13 cellular contexts compared by ENCODE assay signal in the genomic region with DNA sequence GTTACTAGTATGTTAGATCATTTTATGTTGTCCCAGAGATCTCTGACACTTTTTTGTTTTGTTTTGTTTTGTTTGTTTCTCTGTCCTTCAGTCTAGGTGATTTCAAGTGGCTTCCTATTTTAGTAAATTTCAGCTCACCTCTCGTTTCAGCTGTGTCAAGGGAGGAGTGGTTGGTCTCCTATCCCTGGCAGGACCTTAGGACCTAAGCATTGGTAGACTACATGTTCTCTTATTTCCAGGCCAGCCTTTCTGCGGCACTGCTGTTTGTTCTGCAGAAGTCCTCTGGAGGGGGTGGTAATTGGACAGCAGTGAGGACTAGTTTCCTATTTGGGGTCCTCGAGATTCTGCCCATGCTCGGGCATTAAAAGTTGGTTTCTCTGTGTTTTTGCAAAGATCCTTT. TPM values are rescaled to one million over a fixed set of nuclear protein-coding genes. Genes with fewer than 3 reads are reported as not detected.
A peak's percentile ranks its signal among the peaks of the same experiment; 100 is the strongest.
DNase-seq lines count a peak whose midpoint lies in the region; ATAC-seq, FAIRE-seq and TF ChIP-seq lines count a peak whose summit lies in the region.
"Had no signal": no experiment of that assay in that cellular context is flagged by ENCODE, and none has a peak within 500 bp of the region (broad histone marks: within the 10 kb centered on the region; RNA-seq: fewer than 3 reads in every experiment).

No MANE protein-coding gene starts in this region.

- H3K4me3 ChIP-seq in HepG2 (replicated peaks in 1 of 3; ENCODE audit: insufficient read depth in 1 of 3, low read depth in 2 of 3, low read length in 3 of 3) (no peak overlapping the region), right lobe of liver (no peak overlapping the region)
- H3K4me3 ChIP-seq: coronary artery had no signal

- intact Hi-C loops in HepG2 (cut with micrococcal nuclease; ENCODE audit: unreplicated experiment) = no loop called here
- intact Hi-C loops in right lobe of liver (cut with DNase I) = no loop called here
- intact Hi-C loops in left ventricle myocardium superior (cut with micrococcal nuclease) = no loop called here

- no peak overlapping the region for H3K4me2 ChIP-seq in HepG2 (ENCODE audit: low read depth, low read length)

- no peaks in the 10 kb centered on the region for H3K9me3 ChIP-seq in HepG2 (ENCODE audit: low read length)
- no peaks in the 10 kb centered on the region for H3K9me3 ChIP-seq in right lobe of liver

- no peak overlapping the region for H3K27ac ChIP-seq in HepG2 (ENCODE audit: extremely low read length, insufficient read depth, low read length)
- no peak overlapping the region for H3K27ac ChIP-seq in right lobe of liver
- H3K27ac ChIP-seq: coronary artery had no signal

- TF ChIP-seq RAD21 in HepG2 (CRISPR knock-in tag; IDR thresholded peaks at IDR 0.05) = no peak

- no peaks in the 10 kb centered on the region for H3K9me3 Mint-ChIP-seq in WTC11

- no peak for TF ChIP-seq POLR2A in HepG2 (IDR thresholded peaks at IDR 0.05; ENCODE audit: insufficient read depth in 1 of 2, low read depth in 2 of 2, low read length in 2 of 2)
- no peak for TF ChIP-seq POLR2A in right lobe of liver (IDR thresholded peaks at IDR 0.05)

- no peak overlapping the region for H3K9ac ChIP-seq in HepG2 (ENCODE audit: insufficient read depth, low read depth, low read length)

- no peak overlapping the region for H2AFZ ChIP-seq in HepG2 (ENCODE audit: low read length)

- H3K4me1 Mint-ChIP-seq in WTC11 = peaks cover 23% of the 10 kb centered on the region

- POLR2A ChIA-PET in HepG2 (lab: Yijun Ruan, JAX) (no interaction called here), WTC11 (lab: Charles Lee) (interaction anchor here (1.3 kb wide), 1 partner anchor 124 kb away, joined by 3 read pairs; no protein-coding TSS in a partner anchor)

- no peaks in the 10 kb centered on the region for H3K27me3 Mint-ChIP-seq in WTC11 (ENCODE audit: low read depth)

- FAIRE-seq in HepG2 (lab: Jason Lieb, UNC) = no peak

- H4K20me1 ChIP-seq in HepG2 (ENCODE audit: insufficient read depth, low read length) = peaks cover 10% of the 10 kb centered on the region

- TF ChIP-seq CTCF in HepG2 (CRISPR knock-in tag; IDR thresholded peaks at IDR 0.05) = no peak
- no peak for TF ChIP-seq CTCF in right lobe of liver (IDR thresholded peaks at IDR 0.05)
- TF ChIP-seq CTCF in WTC11 (IDR thresholded peaks at IDR 0.05) = no peak

- DNase-seq in HepG2 (ENCODE audit: low spot score) = no peak
- DNase-seq in right lobe of liver = no peak
- DNase-seq in WTC11 (ENCODE audit: low spot score) = no peak
- DNase-seq in left ventricle myocardium superior = no peak
- DNase-seq in midbrain (lab: John Stamatoyannopoulos, UW) = no peak
- no peak for DNase-seq in Ammon's horn (ENCODE audit: low spot score)
- DNase-seq in HPDE6-E6E7 (ENCODE audit: extremely low spot score) = no peak
- DNase-seq: activated CD4-positive, CD25-positive, alpha-beta regulatory T cell; IMR-90; NCI-H1436; NCI-H748 treated with DMSO at 0.1 percent for 48 hours had no signal

- H3K27ac Mint-ChIP-seq in WTC11 = peak overlapping the region; percentile 27

- H3K36me3 Mint-ChIP-seq in WTC11 = 0 out of 2 replicates have a peak, but pooled peaks cover 6% of the 10 kb centered on the region

- H3K27me3 ChIP-seq in HepG2 (ENCODE audit: control insufficient read depth in 1 of 2, insufficient read depth in 2 of 2, low read length in 2 of 2) (no peaks in the 10 kb centered on the region), right lobe of liver (no peaks in the 10 kb centered on the region)

- peaks cover 86% of the 10 kb centered on the region for H3K79me2 ChIP-seq in HepG2 (ENCODE audit: insufficient read depth, low read length)

- H3K36me3 ChIP-seq in HepG2 (replicated peaks in 1 of 2; ENCODE audit: control insufficient read depth in 1 of 2, insufficient read depth in 2 of 2, low read length in 2 of 2) (peaks cover 2 to 10% of the 10 kb centered on the region in 2 experiments; a peak in 4 of 5 replicates), right lobe of liver (no peaks in the 10 kb centered on the region)

- CTCF ChIA-PET in HepG2 (lab: Yijun Ruan, JAX; ENCODE audit: low intra/inter-chr PET ratio, low total read pairs) = no interaction called here
- CTCF ChIA-PET in WTC11 (lab: Charles Lee) = interaction anchor here (1.2 kb wide), 1 partner anchor 212 kb away, joined by 5 read pairs; no protein-coding TSS in a partner anchor

- WGBS in HepG2 (ENCODE audit: low lambda C conversion rate) = 63% methylated on average over 4 of the region's 4 CpGs
- WGBS in right lobe of liver (ENCODE audit: insufficient coverage, low coverage, low lambda C conversion rate, missing lambda C conversion rate) = 74% methylated on average over 4 of the region's 4 CpGs

- H3K4me1 ChIP-seq in HepG2 (ENCODE audit: insufficient read depth, low read length) (peaks cover 49% of the 10 kb centered on the region), right lobe of liver (peaks cover 0 to 8% (median 0%) of the 10 kb centered on the region in 4 donors)

- in situ Hi-C loops in HepG2 (cut with HindIII; ENCODE audit: extremely low pct_ligation_motif_present, low pct_unique_long_range_greater_than_20kb) = no loop called here

- H3K4me3 Mint-ChIP-seq in WTC11 = no peak overlapping the region

- BruUV-seq in HepG2 (replicated peaks; lab: Mats Ljungman, UMichigan) = no TSS peak

- TF ChIP-seq EP300 in HepG2 (IDR thresholded peaks at IDR 0.05; ENCODE audit: low read depth in 2 of 2, low read length in 2 of 2) (no peak), HepG2 (CRISPR knock-in tag; IDR thresholded peaks at IDR 0.05; ENCODE audit: borderline replicate concordance) (no peak)

- ATAC-seq in HepG2 (peak; percentile 47; the same call in 2 of the 3 replicates), right lobe of liver (no peak), WTC11 (no peak), left ventricle myocardium superior (peak; percentile 75), HG03108 (IDR thresholded peaks at IDR 0.05; ENCODE audit: unreplicated experiment) (no peak)

TF ChIP-seq in HepG2, 621 proteins besides CTCF, POLR2A, EP300 and RAD21 (continues in another document):
- TF ChIP-seq XRCC5 (optimal IDR thresholded peaks at IDR 0.05; ENCODE audit: low read length) (no peak), TRAFD1 (CRISPR knock-in tag; IDR thresholded peaks at IDR 0.05; ENCODE audit: borderline replicate concordance) (no peak), SMAD9 (CRISPR knock-in tag; IDR thresholded peaks at IDR 0.05) (no peak), ZBTB38 (CRISPR knock-in tag; IDR thresholded peaks at IDR 0.05) (no peak)

TF ChIP-seq in WTC11, 78 proteins besides CTCF, POLR2A, EP300 and RAD21:
- TF ChIP-seq ZNF423 (CRISPR knock-in tag; IDR thresholded peaks at IDR 0.05) (no peak), ZNF219 (CRISPR knock-in tag; IDR thresholded peaks at IDR 0.05; ENCODE audit: borderline replicate concordance) (no peak), TP53 (CRISPR knock-in tag; IDR thresholded peaks at IDR 0.05) (no peak), TEAD4 (CRISPR knock-in tag; IDR thresholded peaks at IDR 0.05) (no peak)
- TF ChIP-seq, protein P1, sequence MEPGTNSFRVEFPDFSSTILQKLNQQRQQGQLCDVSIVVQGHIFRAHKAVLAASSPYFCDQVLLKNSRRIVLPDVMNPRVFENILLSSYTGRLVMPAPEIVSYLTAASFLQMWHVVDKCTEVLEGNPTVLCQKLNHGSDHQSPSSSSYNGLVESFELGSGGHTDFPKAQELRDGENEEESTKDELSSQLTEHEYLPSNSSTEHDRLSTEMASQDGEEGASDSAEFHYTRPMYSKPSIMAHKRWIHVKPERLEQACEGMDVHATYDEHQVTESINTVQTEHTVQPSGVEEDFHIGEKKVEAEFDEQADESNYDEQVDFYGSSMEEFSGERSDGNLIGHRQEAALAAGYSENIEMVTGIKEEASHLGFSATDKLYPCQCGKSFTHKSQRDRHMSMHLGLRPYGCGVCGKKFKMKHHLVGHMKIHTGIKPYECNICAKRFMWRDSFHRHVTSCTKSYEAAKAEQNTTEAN (CRISPR knock-in tag; IDR thresholded peaks at IDR 0.05) = no peak

RNA-seq across cellular contexts. Expression of gene MGA, which starts 31.8 kb away (rescaled TPM):
- total RNA-seq in HepG2 (2016; rRNA removed; fragmentation: Illumina TruSeq; extraction: Trizol) = 59.0 and 71.8 TPM in 2 replicates
- 225 and 267 TPM in 2 replicates for total RNA-seq in HepG2 (2016; cell fraction: cytosol; rRNA removed; fragmentation: Illumina TruSeq; extraction: Trizol; ENCODE audit: low read depth)
- 58.3 and 67.8 TPM in 2 replicates for total RNA-seq in HepG2 (2016; cell fraction: insoluble cytoplasmic fraction; rRNA removed; fragmentation: Illumina TruSeq; extraction: Trizol)
- total RNA-seq in HepG2 (2016; cell fraction: membrane; rRNA removed; fragmentation: Illumina TruSeq; extraction: Trizol) = 138 and 166 TPM in 2 replicates
- total RNA-seq in HepG2 (2016; cell fraction: nucleus; rRNA removed; fragmentation: Illumina TruSeq; extraction: Trizol) = 62.7 and 68.1 TPM in 2 replicates
- 5.3 and 5.5 TPM in 2 replicates for polyA plus RNA-seq in HepG2 (2011; rRNA removed)
- 2.6 and 3.6 TPM in 2 replicates for polyA plus RNA-seq in HepG2 (2011; cell fraction: cytosol; rRNA removed)
- polyA plus RNA-seq in HepG2 (2011; cell fraction: nucleus; rRNA removed) = 7.1 and 10.0 TPM in 2 replicates
- 8.3 and 10.0 TPM in 2 replicates for polyA plus RNA-seq in HepG2 (2012)
- 0.25 and 0.32 TPM in 2 replicates for polyA plus RNA-seq in HepG2 (2016; cell fraction: cytosol; fragmentation: Illumina TruSeq; extraction: Trizol; ENCODE audit: low read depth)
- polyA plus RNA-seq in HepG2 (2016; cell fraction: insoluble cytoplasmic fraction; fragmentation: Illumina TruSeq; extraction: Trizol; ENCODE audit: low read depth) = 10.2 and 10.3 TPM in 2 replicates
- polyA plus RNA-seq in HepG2 (2016; cell fraction: membrane; fragmentation: Illumina TruSeq; extraction: Trizol; ENCODE audit: low read depth) = 0.95 and 1.1 TPM in 2 replicates
- polyA plus RNA-seq in HepG2 (2016; cell fraction: nucleus; fragmentation: Illumina TruSeq; extraction: Trizol; ENCODE audit: insufficient read depth, low read depth) = 23.0 and 30.4 TPM in 2 replicates
- 37.1 and 109 TPM in 2 replicates for polyA minus RNA-seq in HepG2 (2011; rRNA and poly(A)+ RNA removed; ENCODE audit: low replicate concordance)
- polyA minus RNA-seq in HepG2 (2011; cell fraction: cytosol; rRNA and poly(A)+ RNA removed) = 44.4 and 47.0 TPM in 2 replicates
- 72.2 and 82.1 TPM in 2 replicates for polyA minus RNA-seq in HepG2 (2011; cell fraction: nucleus; rRNA and poly(A)+ RNA removed)
- total RNA-seq in right lobe of liver = 10 to 100 TPM; 10.9 to 17.2 (median 12.1) TPM
- 35.9 to 36.9 TPM (median 36.4 TPM) in 3 replicates for total RNA-seq in WTC11 (2021)
- 28.8 TPM for total RNA-seq in left ventricle myocardium superior

Comparison
In these comparisons a context has a peak if more than half of its experiments do, and no peak if none do; other contexts are left out.
1. ATAC-seq: peak in HepG2 (single experiment) and left ventricle myocardium superior (single experiment); none in right lobe of liver (0 of 4), WTC11 (single experiment) and HG03108 (single experiment).